Comparison of ENCODE assay signal across 8 cellular contexts in the genomic region with DNA sequence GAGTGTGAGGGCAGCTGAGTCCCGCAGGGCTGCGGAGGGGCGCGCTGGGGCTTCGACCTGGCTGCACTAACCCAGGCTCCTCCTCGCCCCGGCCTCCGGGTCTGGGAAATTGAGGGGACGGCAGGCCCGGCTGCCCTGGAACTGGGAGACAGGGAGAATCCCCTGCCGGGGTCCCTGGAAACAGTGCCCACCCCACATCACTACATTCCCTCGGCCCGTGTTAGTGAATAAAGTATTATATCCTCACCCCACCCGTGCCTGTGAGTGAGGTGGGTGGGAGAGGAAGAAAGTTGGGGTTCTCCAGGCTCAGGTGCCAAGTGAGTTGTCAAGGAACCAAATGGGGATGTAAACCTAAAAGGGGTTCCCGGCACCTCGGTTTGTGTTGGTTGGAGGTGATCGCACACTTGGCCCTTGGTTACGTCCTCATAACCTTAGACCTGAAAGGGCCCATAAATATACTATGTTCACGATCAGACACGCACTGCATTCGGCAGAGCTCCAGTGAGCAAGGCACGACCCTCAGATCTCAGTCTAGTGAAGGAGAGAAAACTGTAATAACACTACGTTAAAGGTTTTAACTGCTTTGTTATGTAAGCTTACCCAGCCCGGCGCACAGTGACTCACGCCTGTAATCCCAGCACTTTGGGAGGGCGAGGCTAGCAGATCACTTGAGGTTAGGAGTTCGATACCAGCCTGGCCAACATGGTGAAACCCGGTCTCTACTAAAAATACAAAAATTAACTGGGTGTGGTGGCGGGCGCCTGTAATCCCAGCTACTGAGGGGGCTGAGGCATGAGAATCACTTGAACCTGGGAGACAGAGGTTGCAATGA. TPM values are rescaled to one million over a fixed set of nuclear protein-coding genes. Genes with fewer than 3 reads are reported as not detected.
DNase-seq lines count a peak whose midpoint lies in the region; ATAC-seq and TF ChIP-seq lines count a peak whose summit lies in the region.

No MANE protein-coding gene starts in this region.

- H3K36me3 ChIP-seq in adipocyte (ENCODE audit: control insufficient read depth, insufficient read depth, low read length, severe bottlenecking): peaks cover 13% of the 10 kb centered on the region
- peaks cover 0 to 33% of the 10 kb centered on the region in 2 donors for H3K36me3 ChIP-seq in left lung
- peaks cover 0 to 46% (median 7%) of the 10 kb centered on the region in 3 donors for H3K36me3 ChIP-seq in tibial nerve

- H3K9me3 ChIP-seq in adipocyte (ENCODE audit: control insufficient read depth, low read length): no peaks in the 10 kb centered on the region
- H3K9me3 ChIP-seq in left lung: no peaks in the 10 kb centered on the region
- no peaks in the 10 kb centered on the region for H3K9me3 ChIP-seq in tibial nerve

- TF ChIP-seq CTCF in left lung (IDR thresholded peaks at IDR 0.05) (no peak), tibial nerve (IDR thresholded peaks at IDR 0.05) (no peak)

- no peaks in the 10 kb centered on the region for H3K27me3 Mint-ChIP-seq in activated T-cell treated with anti-CD3 and anti-CD28 coated beads, Interleukin-2, amount 50 U/mL, for 72 hours (ENCODE audit: low read depth)

- TF ChIP-seq EP300 in tibial nerve (IDR thresholded peaks at IDR 0.05): no peak

- no peak for DNase-seq in activated T-cell treated with anti-CD3 and anti-CD28 coated beads, Interleukin-2, amount 50 U/mL, for 72 hours
- no peak for DNase-seq in activated T-cell treated with anti-CD3 and anti-CD28 coated beads, Interleukin-2, amount 50 U/mL, for 48 hours
- DNase-seq in adipocyte (ENCODE audit: low read depth) (no peak), left lung (no peak), tibial nerve (ENCODE audit: low spot score in 2 of 2) (no peak), hippocampal formation (lab: John Stamatoyannopoulos, UW) (no peak), SW480 (ENCODE audit: low spot score) (no peak)

- peak overlapping the region; percentile 81 for H3K4me3 ChIP-seq in adipocyte (ENCODE audit: low read length)
- peak overlapping the region; percentile 48 to 61 for H3K4me3 ChIP-seq in left lung
- peak overlapping the region; percentile 36 to 70 (median 60) for H3K4me3 ChIP-seq in tibial nerve

- H3K4me3 Mint-ChIP-seq in activated T-cell treated with anti-CD3 and anti-CD28 coated beads, Interleukin-2, amount 50 U/mL, for 72 hours: peak overlapping the region; percentile 64 to 66

- ATAC-seq in activated T-cell treated with anti-CD3 and anti-CD28 coated beads, Interleukin-2, amount 50 U/mL, for 72 hours (replicated peaks in 1 of 2): no peak
- ATAC-seq in left lung: no peak
- no peak for ATAC-seq in GM21447 (IDR thresholded peaks at IDR 0.05; ENCODE audit: unreplicated experiment)

- H3K27ac ChIP-seq in left lung (peak overlapping the region; percentile 79 to 87), tibial nerve (peak overlapping the region; percentile 32 to 81 (median 66))

- no peak overlapping the region for H3K27ac Mint-ChIP-seq in activated T-cell treated with anti-CD3 and anti-CD28 coated beads, Interleukin-2, amount 50 U/mL, for 72 hours

- no peaks in the 10 kb centered on the region for H3K9me3 Mint-ChIP-seq in activated T-cell treated with anti-CD3 and anti-CD28 coated beads, Interleukin-2, amount 50 U/mL, for 72 hours

- H3K9ac ChIP-seq in adipocyte (ENCODE audit: low read length): peak overlapping the region; percentile 81

- peaks cover 4 to 21% of the 10 kb centered on the region in 2 donors for H3K36me3 Mint-ChIP-seq in activated T-cell treated with anti-CD3 and anti-CD28 coated beads, Interleukin-2, amount 50 U/mL, for 72 hours (ENCODE audit: insufficient read depth in 2 of 2)

- no peak for TF ChIP-seq POLR2A in tibial nerve (IDR thresholded peaks at IDR 0.05)

- WGBS in tibial nerve, 2 donors: 74 to 82% methylated on average over 19 to 24 of the region's 31 CpGs

- H3K4me1 Mint-ChIP-seq in activated T-cell treated with anti-CD3 and anti-CD28 coated beads, Interleukin-2, amount 50 U/mL, for 72 hours (ENCODE audit: low read depth): peaks cover 32% of the 10 kb centered on the region

- intact Hi-C loops in left lung (cut with DNase I): no loop called here

- H3K4me1 ChIP-seq in adipocyte (ENCODE audit: control insufficient read depth, insufficient read depth, low read length) (peaks cover 3% of the 10 kb centered on the region), left lung (peaks cover 0 to 17% of the 10 kb centered on the region in 2 donors), tibial nerve (peaks cover 0 to 11% (median 0%) of the 10 kb centered on the region in 4 donors)

- H3K27me3 ChIP-seq in adipocyte (replicated peaks; ENCODE audit: control insufficient read depth, insufficient read depth, low read length) (no peaks in the 10 kb centered on the region), left lung (no peaks in the 10 kb centered on the region), tibial nerve (no peaks in the 10 kb centered on the region)

RNA-seq across cellular contexts. Expression of gene ZNF771, which starts 11.2 kb away (rescaled TPM):
- 1 to 10 TPM; 5.8 to 6.3 TPM for total RNA-seq in activated T-cell treated with anti-CD3 and anti-CD28 coated beads, Interleukin-2, amount 50 U/mL, for 72 hours
- 1 to 10 TPM; 6.0 to 8.5 TPM for total RNA-seq in left lung
- 10 to 100 TPM; 35.8 to 48.2 (median 43.0) TPM for total RNA-seq in tibial nerve

RNA-seq across cellular contexts. Expression of gene DCTPP1, which starts 11.3 kb away (rescaled TPM):
- 10 to 100 TPM; 56.5 to 78.8 TPM for total RNA-seq in activated T-cell treated with anti-CD3 and anti-CD28 coated beads, Interleukin-2, amount 50 U/mL, for 72 hours
- total RNA-seq in left lung (10 to 100 TPM; 26.2 to 37.4 TPM), tibial nerve (10 to 100 TPM; 12.1 to 20.7 (median 16.1) TPM)

RNA-seq across cellular contexts. Expression of gene ZNF48, which starts 23.3 kb away (rescaled TPM):
- 10 to 100 TPM; 10.5 to 13.1 TPM for total RNA-seq in activated T-cell treated with anti-CD3 and anti-CD28 coated beads, Interleukin-2, amount 50 U/mL, for 72 hours
- total RNA-seq in left lung: 1 to 10 TPM; 7.0 TPM
- total RNA-seq in tibial nerve: 1 to 10 TPM; 5.5 to 7.5 (median 7.3) TPM

RNA-seq across cellular contexts. Expression of gene SEPHS2, which starts 27.1 kb away (rescaled TPM):
- total RNA-seq in activated T-cell treated with anti-CD3 and anti-CD28 coated beads, Interleukin-2, amount 50 U/mL, for 72 hours: 10 to 100 TPM; 67.0 to 82.1 TPM
- total RNA-seq in left lung (10 to 100 TPM; 50.3 to 64.0 TPM), tibial nerve (10 to 100 TPM; 26.2 to 36.5 (median 33.5) TPM)

RNA-seq across cellular contexts. Expression of gene SEPTIN1, which starts 36.2 kb away (rescaled TPM):
- total RNA-seq in activated T-cell treated with anti-CD3 and anti-CD28 coated beads, Interleukin-2, amount 50 U/mL, for 72 hours: 100 to 1,000 TPM; 223 to 233 TPM
- 1 to 10 TPM; 2.9 to 6.3 TPM for total RNA-seq in left lung
- 1 to 10 TPM in 3 of 4 donors, not detected in 1; 1.4 to 4.8 (median 3.6) TPM for total RNA-seq in tibial nerve
